ENCODE assay signal across 23 cellular contexts in the genomic region with DNA sequence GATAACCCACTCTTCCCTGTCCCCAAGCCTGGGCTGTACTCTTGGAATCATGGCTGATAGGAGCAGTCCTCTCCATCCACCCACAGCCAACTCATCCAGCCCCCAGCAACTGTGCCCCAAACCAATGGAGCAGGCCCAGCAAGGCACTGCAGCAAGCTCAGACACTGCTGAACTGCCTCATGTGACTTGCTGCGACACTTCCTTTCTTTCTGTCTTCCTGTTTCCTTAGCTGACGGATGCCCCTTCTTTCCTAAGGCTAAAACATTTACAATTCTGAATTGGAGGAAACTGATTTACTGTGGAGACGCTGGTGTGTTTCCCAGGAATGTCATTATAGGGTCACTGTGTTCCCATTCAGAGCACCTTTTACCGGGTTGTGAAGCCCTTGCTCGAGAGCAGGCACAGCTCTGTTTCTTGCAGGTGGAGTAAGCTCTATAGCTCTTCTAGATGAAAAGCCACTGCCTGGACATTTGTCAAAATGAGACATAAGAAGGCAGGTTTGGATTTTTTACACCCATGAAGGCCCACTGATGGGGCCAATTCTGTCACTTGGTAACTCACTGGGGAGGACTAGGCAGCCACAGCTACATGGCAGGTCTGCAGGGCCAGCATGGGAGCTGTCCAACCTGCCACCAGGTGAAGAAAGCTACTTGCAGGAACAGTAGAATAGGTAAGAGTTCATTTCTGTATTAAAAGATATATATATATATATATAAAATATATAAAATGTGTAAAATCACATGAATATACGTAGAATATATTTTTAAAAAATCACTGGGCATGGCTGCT. TPM values are rescaled to one million over a fixed set of nuclear protein-coding genes. Genes with fewer than 3 reads are reported as not detected.
DNase-seq lines count a peak whose midpoint lies in the region; ATAC-seq and TF ChIP-seq lines count a peak whose summit lies in the region.
"Had no signal": no experiment of that assay in that cellular context is flagged by ENCODE, and none has a peak within 500 bp of the region (broad histone marks: within the 10 kb centered on the region; RNA-seq: fewer than 3 reads in every experiment).

No MANE protein-coding gene starts in this region.

- intact Hi-C loops in dendritic cell treated with granulocyte-macrophage colony-stimulating factor and Interleukin-4, amounts not matched to agents 40 ng/mL and 50 ng/mL, for 4 days (cut with micrococcal nuclease) = no loop called here
- intact Hi-C loops in left lung (cut with DNase I) (no loop called here), spleen (cut with DNase I; ENCODE audit: low total_unique reads) (no loop called here)

- peak; percentile 54 for ATAC-seq in left lung
- ATAC-seq: activated CD8-positive, alpha-beta T cell treated with anti-CD3 and anti-CD28 coated beads, Interleukin-2, amount 10 ng/mL, durations not matched to agents 7 days and 5 days; activated naive CD8-positive, alpha-beta T cell treated with anti-CD3 and anti-CD28 coated beads, Interleukin-2, amount 50 U/mL, for 24 hours had no signal

- H3K4me2 ChIP-seq in osteoblast (ENCODE audit: insufficient read depth, low read length) = no peak overlapping the region
- H3K4me2 ChIP-seq: PC-9 had no signal

- no peaks in the 10 kb centered on the region for H3K79me2 ChIP-seq in osteoblast (ENCODE audit: insufficient read depth, low read length)

- 57 to 78% (median 63%) methylated on average over 6 of the region's 6 CpGs for WGBS in spleen, 5 donors

- no peaks in the 10 kb centered on the region for H3K27me3 ChIP-seq in left lung
- no peaks in the 10 kb centered on the region for H3K27me3 ChIP-seq in spleen (replicated peaks in 1 of 7)
- H3K27me3 ChIP-seq in osteoblast (ENCODE audit: insufficient read depth, low read length) = no peaks in the 10 kb centered on the region

- H3K9me3 ChIP-seq in left lung = no peaks in the 10 kb centered on the region
- no peaks in the 10 kb centered on the region for H3K9me3 ChIP-seq in spleen
- H3K9me3 ChIP-seq in osteoblast (ENCODE audit: low read depth, low read length) = no peaks in the 10 kb centered on the region

- H3K4me3 ChIP-seq in left lung (no peak overlapping the region), spleen (peak overlapping the region in 1 of 8 donors; percentile 33), osteoblast (ENCODE audit: insufficient read depth, low read length) (no peak overlapping the region)
- H3K4me3 ChIP-seq: PC-9 had no signal

- no peak for TF ChIP-seq POLR2A in spleen (IDR thresholded peaks at IDR 0.05)

- H3K36me3 Mint-ChIP-seq in activated T-cell treated with anti-CD3 and anti-CD28 coated beads, Interleukin-2, amount 50 U/mL, for 24 hours (ENCODE audit: low read depth) = peaks cover 75% of the 10 kb centered on the region
- H3K36me3 Mint-ChIP-seq in dendritic cell treated with granulocyte-macrophage colony-stimulating factor and Interleukin-4, amounts not matched to agents 40 ng/mL and 50 ng/mL, for 4 days (ENCODE audit: low read depth) = peaks cover 64% of the 10 kb centered on the region

- DNase-seq in activated T-cell treated with anti-CD3 and anti-CD28 coated beads, Interleukin-2, amount 50 U/mL, for 24 hours = no peak
- DNase-seq in activated T-cell treated with anti-CD3 and anti-CD28 coated beads, Interleukin-2, amount 50 U/mL, for 48 hours = no peak
- DNase-seq in left lung (no peak), spleen (no peak), osteoblast (ENCODE audit: insufficient read length, low spot score, missing footprints) (no peak), H4 (ENCODE audit: low spot score) (no peak)
- DNase-seq in stimulated activated CD4-positive, alpha-beta T cell treated with anti-CD3 and anti-CD28 coated beads, Interleukin-4, amount 100 ng/mL, for 1 hour = no peak
- DNase-seq: 8988T; activated CD4-positive, alpha-beta T cell treated with anti-CD3 and anti-CD28 coated beads for 1 hour; activated CD8-positive, alpha-beta T cell treated with anti-CD3 and anti-CD28 coated beads, Interleukin-2, amount 10 ng/mL, durations not matched to agents 7 days and 5 days; activated gamma-delta T cell treated with Interleukin-2 at 50 U/mL for 16 hours; activated naive CD8-positive, alpha-beta T cell treated with anti-CD3 and anti-CD28 coated beads, Interleukin-2, amount 50 U/mL, for 24 hours; activated T-cell treated with anti-CD3 and anti-CD28 coated beads for 4 hours; effector CD8-positive, alpha-beta T cell; Karpas-422; midbrain; NCI-H1436 treated with DMSO at 0.1 percent for 48 hours; NCI-H2171; NCI-H510A treated with DMSO at 0.1 percent for 48 hours; PC-9; SIG-M5 had no signal

- H3K27ac ChIP-seq in left lung = peak overlapping the region in 1 of 2 donors; percentile 76
- H3K27ac ChIP-seq in spleen = peak overlapping the region in 7 of 8 donors; percentile 24 to 81 (median 66)
- no peak overlapping the region for H3K27ac ChIP-seq in osteoblast (ENCODE audit: low read depth, low read length)
- H3K27ac ChIP-seq: PC-9 had no signal

- peaks cover 2% of the 10 kb centered on the region for H3K4me1 Mint-ChIP-seq in activated T-cell treated with anti-CD3 and anti-CD28 coated beads, Interleukin-2, amount 50 U/mL, for 24 hours (ENCODE audit: low read depth)
- H3K4me1 Mint-ChIP-seq in dendritic cell treated with granulocyte-macrophage colony-stimulating factor and Interleukin-4, amounts not matched to agents 40 ng/mL and 50 ng/mL, for 4 days (ENCODE audit: low read depth) = peaks cover 11% of the 10 kb centered on the region
- H3K4me1 Mint-ChIP-seq: activated naive CD8-positive, alpha-beta T cell treated with anti-CD3 and anti-CD28 coated beads, Interleukin-2, amount 50 U/mL, for 24 hours had no signal

- TF ChIP-seq CTCF in left lung (IDR thresholded peaks at IDR 0.05) (no peak), spleen (IDR thresholded peaks at IDR 0.05 in 8 of 11, conservative IDR thresholded peaks at IDR 0.05 in 3 of 11) (no peak), osteoblast (IDR thresholded peaks at IDR 0.05; ENCODE audit: extremely low read depth, low read depth, low read length) (no peak)

- no peaks in the 10 kb centered on the region for H3K9me3 Mint-ChIP-seq in activated T-cell treated with anti-CD3 and anti-CD28 coated beads, Interleukin-2, amount 50 U/mL, for 24 hours
- no peaks in the 10 kb centered on the region for H3K9me3 Mint-ChIP-seq in dendritic cell treated with granulocyte-macrophage colony-stimulating factor and Interleukin-4, amounts not matched to agents 40 ng/mL and 50 ng/mL, for 4 days
- H3K9me3 Mint-ChIP-seq: activated naive CD8-positive, alpha-beta T cell treated with anti-CD3 and anti-CD28 coated beads, Interleukin-2, amount 50 U/mL, for 24 hours; nephron had no signal

- peak overlapping the region; percentile 57 for H3K27ac Mint-ChIP-seq in activated T-cell treated with anti-CD3 and anti-CD28 coated beads, Interleukin-2, amount 50 U/mL, for 24 hours
- H3K27ac Mint-ChIP-seq in dendritic cell treated with granulocyte-macrophage colony-stimulating factor and Interleukin-4, amounts not matched to agents 40 ng/mL and 50 ng/mL, for 4 days = peak overlapping the region; percentile 68
- H3K27ac Mint-ChIP-seq: activated CD8-positive, alpha-beta T cell treated with anti-CD3 and anti-CD28 coated beads, Interleukin-2, amount 10 ng/mL, durations not matched to agents 7 days and 5 days; activated naive CD8-positive, alpha-beta T cell treated with anti-CD3 and anti-CD28 coated beads, Interleukin-2, amount 50 U/mL, for 24 hours had no signal

- H2AFZ ChIP-seq in osteoblast (ENCODE audit: low read length) = no peak overlapping the region
- H2AFZ ChIP-seq: PC-9 had no signal

- H3K27me3 Mint-ChIP-seq in activated T-cell treated with anti-CD3 and anti-CD28 coated beads, Interleukin-2, amount 50 U/mL, for 24 hours = no peaks in the 10 kb centered on the region
- H3K27me3 Mint-ChIP-seq in dendritic cell treated with granulocyte-macrophage colony-stimulating factor and Interleukin-4, amounts not matched to agents 40 ng/mL and 50 ng/mL, for 4 days = no peaks in the 10 kb centered on the region
- H3K27me3 Mint-ChIP-seq: activated naive CD8-positive, alpha-beta T cell treated with anti-CD3 and anti-CD28 coated beads, Interleukin-2, amount 50 U/mL, for 24 hours had no signal

- H3K4me3 Mint-ChIP-seq in activated T-cell treated with anti-CD3 and anti-CD28 coated beads, Interleukin-2, amount 50 U/mL, for 24 hours = no peak overlapping the region
- no peak overlapping the region for H3K4me3 Mint-ChIP-seq in dendritic cell treated with granulocyte-macrophage colony-stimulating factor and Interleukin-4, amounts not matched to agents 40 ng/mL and 50 ng/mL, for 4 days
- H3K4me3 Mint-ChIP-seq: activated CD8-positive, alpha-beta T cell treated with anti-CD3 and anti-CD28 coated beads, Interleukin-2, amount 10 ng/mL, durations not matched to agents 7 days and 5 days; activated naive CD8-positive, alpha-beta T cell treated with anti-CD3 and anti-CD28 coated beads, Interleukin-2, amount 50 U/mL, for 24 hours; nephron had no signal

- peaks cover 0 to 15% of the 10 kb centered on the region in 2 donors for H3K4me1 ChIP-seq in left lung
- peaks cover 0 to 48% (median 8%) of the 10 kb centered on the region in 6 donors for H3K4me1 ChIP-seq in spleen
- no peaks in the 10 kb centered on the region for H3K4me1 ChIP-seq in osteoblast (ENCODE audit: insufficient read depth, low read length)

- H4K20me1 ChIP-seq in osteoblast (ENCODE audit: insufficient read depth, low read length) = no peaks in the 10 kb centered on the region

- peaks cover 0 to 68% of the 10 kb centered on the region in 2 donors for H3K36me3 ChIP-seq in left lung
- peaks cover 0 to 89% (median 25%) of the 10 kb centered on the region in 6 donors for H3K36me3 ChIP-seq in spleen
- peaks cover 16% of the 10 kb centered on the region for H3K36me3 ChIP-seq in osteoblast (ENCODE audit: insufficient read depth, low read length)

RNA-seq across cellular contexts. Expression of a gene that starts 27.4 kb away (rescaled TPM):
- total RNA-seq in left lung = 10 to 100 TPM; 24.4 to 25.1 TPM
- total RNA-seq in spleen = 10 to 100 TPM; 17.9 to 25.0 (median 19.9) TPM
- polyA plus RNA-seq in spleen = 10 to 100 TPM; 14.2 to 22.6 (median 20.7) TPM
- 12.1 and 18.1 TPM in 2 replicates for total RNA-seq in osteoblast
- total RNA-seq in H4 (2014; rRNA removed; shearing (Covaris generic)) = 15.7 and 33.0 TPM in 2 replicates

RNA-seq across cellular contexts. Expression of a gene that starts 59.8 kb away (rescaled TPM):
- total RNA-seq in left lung (10 to 100 TPM; 25.8 to 29.1 TPM), spleen (10 to 100 TPM; 13.3 to 31.3 (median 19.7) TPM), osteoblast (15.2 and 19.4 TPM in 2 replicates)
- polyA plus RNA-seq in spleen = 10 to 100 TPM; 13.6 to 18.4 (median 16.7) TPM
- total RNA-seq in H4 (2014; rRNA removed; shearing (Covaris generic)) = 16.2 and 37.0 TPM in 2 replicates
